Comparison of ENCODE assay signal across 17 cellular contexts in the genomic region with DNA sequence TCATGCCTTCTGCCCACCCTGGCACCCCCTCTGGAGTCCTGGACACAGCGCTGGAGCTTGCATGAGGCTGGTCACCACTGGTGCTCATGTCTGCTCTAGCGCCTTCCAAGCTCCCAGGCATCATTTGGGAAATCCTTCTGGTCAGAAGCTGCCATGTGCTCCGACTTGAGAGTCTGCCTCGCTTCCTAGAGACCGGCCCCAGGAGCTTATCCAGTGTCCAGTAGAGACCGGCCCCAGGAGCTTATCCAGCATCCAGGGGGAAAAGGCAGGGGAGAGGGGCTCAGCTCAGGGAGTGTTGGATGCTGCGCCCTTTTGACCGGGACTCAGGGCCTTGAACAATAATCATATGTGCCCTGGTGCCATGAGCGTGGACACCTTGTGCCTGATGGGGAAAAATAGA.
A peak's percentile ranks its signal among the peaks of the same experiment; 100 is the strongest.
DNase-seq lines count a peak whose midpoint lies in the region; ATAC-seq, FAIRE-seq and TF ChIP-seq lines count a peak whose summit lies in the region.
"Had no signal": no experiment of that assay in that cellular context is flagged by ENCODE, and none has a peak within 500 bp of the region (broad histone marks: within the 10 kb centered on the region; RNA-seq: fewer than 3 reads in every experiment).

No MANE protein-coding gene starts in this region.

- no peaks in the 10 kb centered on the region for H3K27me3 Mint-ChIP-seq in WTC11 (ENCODE audit: low read depth)

- H3K27ac ChIP-seq in right atrium auricular region (peak overlapping the region; percentile 83 to 94), kidney (ENCODE audit: low read depth in 2 of 2, low read length in 2 of 2) (peak overlapping the region in 1 of 2 donors; percentile 57), stomach (peak overlapping the region; percentile 70 to 89 (median 75))
- H3K27ac ChIP-seq: BLaER1, HL-60 had no signal

- no peak for ATAC-seq in Right ventricle myocardium inferior
- no peak for ATAC-seq in WTC11
- ATAC-seq: HCT116 had no signal

- H3K36me3 Mint-ChIP-seq in WTC11, result peaks cover 41% of the 10 kb centered on the region

- H3K4me3 ChIP-seq in right atrium auricular region (no peak overlapping the region), kidney (ENCODE audit: low read length in 2 of 2) (no peak overlapping the region), stomach (no peak overlapping the region)
- H3K4me3 ChIP-seq: BLaER1 had no signal

- 90 to 98% (median 95%) methylated on average over 8 to 9 of the region's 9 CpGs for WGBS in stomach, 5 donors

- DNase-seq in right atrium auricular region (ENCODE audit: low spot score) (no peak), Right ventricle myocardium inferior (ENCODE audit: missing footprints) (no peak), WTC11 (ENCODE audit: low spot score) (no peak), kidney (peak; percentile 66), stomach (no peak), COLO829 (ENCODE audit: low spot score) (no peak)
- no peak for DNase-seq in activated CD8-positive, alpha-beta memory T cell treated with anti-CD3 and anti-CD28 coated beads, Interleukin-2, amount 50 U/mL, for 48 hours
- DNase-seq: 8988T; AML-193; CD8-positive, alpha-beta memory T cell; GDM1 had no signal

- H3K9me3 ChIP-seq in right atrium auricular region, result no peaks in the 10 kb centered on the region
- H3K9me3 ChIP-seq in kidney (ENCODE audit: control insufficient read depth in 1 of 2, low read length in 2 of 2), result no peaks in the 10 kb centered on the region
- H3K9me3 ChIP-seq in stomach, result no peaks in the 10 kb centered on the region
- H3K9me3 ChIP-seq: BLaER1 had no signal

- H3K9ac ChIP-seq in kidney (ENCODE audit: low read length in 2 of 2), result no peak overlapping the region
- H3K9ac ChIP-seq: BLaER1 had no signal

- TF ChIP-seq CTCF in right atrium auricular region (IDR thresholded peaks at IDR 0.05) (no peak), WTC11 (IDR thresholded peaks at IDR 0.05) (no peak), kidney (IDR thresholded peaks at IDR 0.05; ENCODE audit: borderline replicate concordance, extremely low read depth, insufficient read depth) (no peak), stomach (IDR thresholded peaks at IDR 0.05) (no peak)

- no peak for FAIRE-seq in kidney (lab: Jason Lieb, UNC)
- FAIRE-seq: D721Med, GM12892, GM19239 had no signal

- POLR2A ChIA-PET in WTC11 (lab: Charles Lee), result no interaction called here

- no peak for TF ChIP-seq EP300 in stomach (IDR thresholded peaks at IDR 0.05)

- intact Hi-C loops in Right ventricle myocardium inferior (cut with DNase I) (no loop called here), kidney (cut with DNase I) (no loop called here), stomach (cut with DNase I; ENCODE audit: low total_unique reads) (no loop called here)

- no peak overlapping the region for H3K4me3 Mint-ChIP-seq in WTC11
- H3K4me3 Mint-ChIP-seq: CD8-positive, alpha-beta memory T cell had no signal

- CTCF ChIA-PET in WTC11 (lab: Charles Lee), result interaction anchor here (0.8 to 2.1 kb wide), 6 partner anchors 19 to 110 kb away, joined by 4 to 10 read pairs (median 6); no protein-coding TSS in a partner anchor

- H3K4me1 ChIP-seq in right atrium auricular region (peaks cover 0 to 54% of the 10 kb centered on the region in 2 donors), kidney (ENCODE audit: control insufficient read depth in 1 of 2, insufficient read depth in 1 of 2, low read depth in 1 of 2, low read length in 2 of 2) (peaks cover 4 to 19% of the 10 kb centered on the region in 2 donors), stomach (peaks cover 22 to 66% (median 34%) of the 10 kb centered on the region in 4 donors)

- H3K27ac Mint-ChIP-seq in WTC11, result peak overlapping the region; percentile 42; the same call in 1 of the 2 replicates

- peaks cover 34% of the 10 kb centered on the region for H3K4me1 Mint-ChIP-seq in WTC11

- no peak for TF ChIP-seq POLR2A in stomach (IDR thresholded peaks at IDR 0.05)

- H3K27me3 ChIP-seq in right atrium auricular region, result no peaks in the 10 kb centered on the region
- H3K27me3 ChIP-seq in stomach, result no peaks in the 10 kb centered on the region
- H3K27me3 ChIP-seq: BLaER1 had no signal

- H3K36me3 ChIP-seq in right atrium auricular region (no peaks in the 10 kb centered on the region), kidney (ENCODE audit: control insufficient read depth in 1 of 2, insufficient read depth in 2 of 2, low read length in 2 of 2) (no peaks in the 10 kb centered on the region), stomach (peaks cover 0 to 15% (median 7%) of the 10 kb centered on the region in 4 donors)

- peaks cover 17% of the 10 kb centered on the region for H3K9me3 Mint-ChIP-seq in WTC11
- H3K9me3 Mint-ChIP-seq: CD8-positive, alpha-beta memory T cell had no signal

TF ChIP-seq in WTC11, 78 proteins besides CTCF, POLR2A, EP300 and RAD21:
- TF ChIP-seq OVOL2 (CRISPR knock-in tag; IDR thresholded peaks at IDR 0.05; ENCODE audit: borderline replicate concordance), result no peak
- no peak for TF ChIP-seq RORB (CRISPR knock-in tag; IDR thresholded peaks at IDR 0.05)
- TF ChIP-seq NFYB (CRISPR knock-in tag; conservative IDR thresholded peaks at IDR 0.05; ENCODE audit: low read depth), result no peak
- TF ChIP-seq, protein P1, sequence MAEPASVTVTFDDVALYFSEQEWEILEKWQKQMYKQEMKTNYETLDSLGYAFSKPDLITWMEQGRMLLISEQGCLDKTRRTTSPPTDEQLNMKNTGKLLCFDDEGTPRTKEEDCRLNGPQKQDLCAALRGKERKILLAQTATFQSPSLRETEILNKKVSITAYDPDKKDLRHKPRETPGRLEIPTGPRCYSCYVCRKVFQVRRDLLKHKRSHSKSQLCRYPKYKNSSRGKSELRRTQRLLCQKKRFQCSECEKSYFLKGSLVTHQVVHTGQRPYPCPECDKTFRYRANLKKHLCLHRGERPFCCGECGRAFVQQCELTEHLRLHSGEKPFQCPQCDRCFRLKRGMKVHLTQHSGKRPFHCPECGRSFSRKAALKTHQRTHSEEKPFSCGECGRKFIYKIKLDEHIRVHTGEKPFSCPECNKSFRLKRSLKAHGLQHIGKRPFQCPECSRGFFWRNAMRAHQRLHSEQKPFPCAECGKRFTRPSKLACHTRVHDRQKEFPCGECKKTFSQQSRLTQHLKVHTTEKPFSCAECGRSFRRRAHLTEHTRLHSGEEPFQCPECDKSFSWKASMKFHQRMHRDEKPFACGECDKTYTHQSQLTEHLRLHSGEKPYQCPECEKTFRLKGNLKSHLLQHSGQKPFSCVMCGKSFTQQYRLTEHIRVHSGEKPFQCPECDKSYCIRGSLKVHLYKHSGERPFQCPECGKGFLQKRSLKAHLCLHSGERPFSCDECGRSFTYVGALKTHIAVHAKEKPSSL (CRISPR knock-in tag; conservative IDR thresholded peaks at IDR 0.05), result no peak
- TF ChIP-seq, protein P2, sequence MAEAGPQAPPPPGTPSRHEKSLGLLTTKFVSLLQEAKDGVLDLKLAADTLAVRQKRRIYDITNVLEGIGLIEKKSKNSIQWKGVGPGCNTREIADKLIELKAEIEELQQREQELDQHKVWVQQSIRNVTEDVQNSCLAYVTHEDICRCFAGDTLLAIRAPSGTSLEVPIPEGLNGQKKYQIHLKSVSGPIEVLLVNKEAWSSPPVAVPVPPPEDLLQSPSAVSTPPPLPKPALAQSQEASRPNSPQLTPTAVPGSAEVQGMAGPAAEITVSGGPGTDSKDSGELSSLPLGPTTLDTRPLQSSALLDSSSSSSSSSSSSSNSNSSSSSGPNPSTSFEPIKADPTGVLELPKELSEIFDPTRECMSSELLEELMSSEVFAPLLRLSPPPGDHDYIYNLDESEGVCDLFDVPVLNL (CRISPR knock-in tag; IDR thresholded peaks at IDR 0.05; ENCODE audit: borderline replicate concordance, low read depth), result no peak
